ENCODE assay signal across 11 cellular contexts in the genomic region with DNA sequence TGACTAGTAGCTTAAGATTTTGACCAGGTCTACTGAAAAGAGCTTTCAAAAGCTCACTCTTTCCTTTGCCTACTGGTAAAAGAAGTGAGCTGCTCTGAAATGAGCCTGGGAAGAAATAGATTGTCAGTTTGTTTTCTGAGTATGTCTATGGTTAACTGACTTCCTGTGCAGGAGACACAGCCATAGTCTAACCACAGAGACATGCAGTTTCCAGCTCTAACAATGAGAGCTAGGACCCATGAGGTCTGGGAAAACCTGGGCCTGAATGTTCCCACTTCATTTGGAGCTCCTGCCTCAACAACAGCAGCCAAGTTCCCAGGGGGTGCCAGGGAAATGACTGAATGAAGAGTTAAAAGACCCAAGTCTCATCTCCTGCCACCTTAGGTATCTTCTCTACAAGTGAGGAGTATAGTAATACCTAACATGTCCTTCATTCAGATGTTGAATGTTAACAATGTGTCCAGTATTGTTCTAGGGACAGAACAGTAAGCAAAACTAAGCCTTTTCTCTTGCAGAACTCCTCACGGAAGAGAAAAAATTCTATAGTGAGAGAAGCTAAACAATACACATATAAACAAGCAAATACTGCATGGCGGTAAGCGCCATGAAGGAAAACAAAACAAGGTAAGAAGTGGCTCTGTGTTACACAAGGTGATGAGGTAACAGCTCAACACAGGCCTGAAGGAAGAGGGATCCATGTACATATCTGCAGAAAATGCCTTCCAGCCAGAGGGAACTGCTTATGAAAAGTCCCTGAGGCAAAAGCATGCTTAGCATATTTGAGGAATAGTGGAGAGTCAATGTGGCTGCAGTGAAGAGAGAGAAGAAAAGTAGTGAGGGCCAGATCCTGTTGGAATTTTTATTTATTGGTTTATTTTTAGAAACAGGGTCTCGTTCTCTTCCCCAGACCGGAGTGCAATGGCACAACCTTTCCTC. TPM values are rescaled to one million over a fixed set of nuclear protein-coding genes. Genes with fewer than 3 reads are reported as not detected.
DNase-seq lines count a peak whose midpoint lies in the region; ATAC-seq lines count a peak whose summit lies in the region.
"Had no signal": no experiment of that assay in that cellular context is flagged by ENCODE, and none has a peak within 500 bp of the region (broad histone marks: within the 10 kb centered on the region; RNA-seq: fewer than 3 reads in every experiment).

No MANE protein-coding gene starts in this region.

- peaks cover 17% of the 10 kb centered on the region for H3K4me1 Mint-ChIP-seq in activated naive CD4-positive, alpha-beta T cell treated with anti-CD3 and anti-CD28 coated beads, Interleukin-2, amount 10 ng/mL, durations not matched to agents 7 days and 5 days
- no peaks in the 10 kb centered on the region for H3K4me1 Mint-ChIP-seq in stimulated activated effector memory CD8-positive, alpha-beta T cell treated with anti-CD3 and anti-CD28 coated beads, Interleukin-12 subunit alpha, Interleukin-12 subunit beta, amount 100 ng/mL, for 72 hours

- no peaks in the 10 kb centered on the region for H3K9me3 ChIP-seq in SJCRH30 (replicated peaks)

- H3K4me1 ChIP-seq in SJCRH30 = no peaks in the 10 kb centered on the region

- ATAC-seq in HG02884 (IDR thresholded peaks at IDR 0.05; ENCODE audit: unreplicated experiment) = peak; percentile 83
- peak; percentile 76 for ATAC-seq in stimulated activated effector memory CD8-positive, alpha-beta T cell treated with anti-CD3 and anti-CD28 coated beads, Interleukin-12 subunit alpha, Interleukin-12 subunit beta, amount 100 ng/mL, for 72 hours
- ATAC-seq: K562 had no signal

- peak overlapping the region; percentile 56 for H3K27ac Mint-ChIP-seq in activated naive CD4-positive, alpha-beta T cell treated with anti-CD3 and anti-CD28 coated beads, Interleukin-2, amount 10 ng/mL, durations not matched to agents 7 days and 5 days
- H3K27ac Mint-ChIP-seq in stimulated activated effector memory CD8-positive, alpha-beta T cell treated with anti-CD3 and anti-CD28 coated beads, Interleukin-12 subunit alpha, Interleukin-12 subunit beta, amount 100 ng/mL, for 72 hours = peak overlapping the region; percentile 21

- peak; percentile 25 for DNase-seq in activated naive CD4-positive, alpha-beta T cell treated with anti-CD3 and anti-CD28 coated beads, Interleukin-2, amount 10 ng/mL, durations not matched to agents 7 days and 5 days
- DNase-seq in activated naive CD4-positive, alpha-beta T cell (lab: John Stamatoyannopoulos, UW) = no peak
- peak; percentile 15 for DNase-seq in UCSD-AML1 (lab: John Stamatoyannopoulos, UW; ENCODE audit: unreplicated experiment)
- no peak for DNase-seq in stimulated activated effector memory CD8-positive, alpha-beta T cell treated with anti-CD3 and anti-CD28 coated beads, Interleukin-12 subunit alpha, Interleukin-12 subunit beta, amount 100 ng/mL, for 72 hours (ENCODE audit: low spot score in 2 of 2)
- DNase-seq in SJCRH30 = no peak
- no peak for DNase-seq in NCI-H748 (lab: John Stamatoyannopoulos, UW; ENCODE audit: unreplicated experiment)
- no peak for DNase-seq in cerebellar cortex (ENCODE audit: low spot score)
- DNase-seq: RPMI8226 had no signal

- no peaks in the 10 kb centered on the region for H3K27me3 ChIP-seq in SJCRH30

- CTCF ChIA-PET in activated naive CD4-positive, alpha-beta T cell treated with anti-CD3 and anti-CD28 coated beads, Interleukin-2, amount 10 ng/mL, durations not matched to agents 7 days and 5 days (lab: Charles Lee) = interaction anchor here (0.8 to 3.6 kb wide), 5 partner anchors 23 to 197 kb away, joined by 3 to 26 read pairs (median 6); no protein-coding TSS in a partner anchor

- H3K27ac ChIP-seq in SJCRH30 = no peak overlapping the region

- H3K4me3 Mint-ChIP-seq in activated naive CD4-positive, alpha-beta T cell treated with anti-CD3 and anti-CD28 coated beads, Interleukin-2, amount 10 ng/mL, durations not matched to agents 7 days and 5 days = no peak overlapping the region
- H3K4me3 Mint-ChIP-seq in stimulated activated effector memory CD8-positive, alpha-beta T cell treated with anti-CD3 and anti-CD28 coated beads, Interleukin-12 subunit alpha, Interleukin-12 subunit beta, amount 100 ng/mL, for 72 hours = no peak overlapping the region

- H3K36me3 Mint-ChIP-seq in activated naive CD4-positive, alpha-beta T cell treated with anti-CD3 and anti-CD28 coated beads, Interleukin-2, amount 10 ng/mL, durations not matched to agents 7 days and 5 days = no peaks in the 10 kb centered on the region
- no peaks in the 10 kb centered on the region for H3K36me3 Mint-ChIP-seq in stimulated activated effector memory CD8-positive, alpha-beta T cell treated with anti-CD3 and anti-CD28 coated beads, Interleukin-12 subunit alpha, Interleukin-12 subunit beta, amount 100 ng/mL, for 72 hours

- H3K4me3 ChIP-seq in SJCRH30 = no peak overlapping the region
- H3K4me3 ChIP-seq: K562 had no signal

- H3K27me3 Mint-ChIP-seq in activated naive CD4-positive, alpha-beta T cell treated with anti-CD3 and anti-CD28 coated beads, Interleukin-2, amount 10 ng/mL, durations not matched to agents 7 days and 5 days = no peaks in the 10 kb centered on the region

- no peaks in the 10 kb centered on the region for H3K36me3 ChIP-seq in SJCRH30

- H3K9me3 Mint-ChIP-seq in activated naive CD4-positive, alpha-beta T cell treated with anti-CD3 and anti-CD28 coated beads, Interleukin-2, amount 10 ng/mL, durations not matched to agents 7 days and 5 days = no peaks in the 10 kb centered on the region
- no peaks in the 10 kb centered on the region for H3K9me3 Mint-ChIP-seq in stimulated activated effector memory CD8-positive, alpha-beta T cell treated with anti-CD3 and anti-CD28 coated beads, Interleukin-12 subunit alpha, Interleukin-12 subunit beta, amount 100 ng/mL, for 72 hours

RNA-seq across cellular contexts. Expression of a gene that starts 26.4 kb away (rescaled TPM):
- 2.6 and 3.7 TPM in 2 replicates for total RNA-seq in SJCRH30 (2014; rRNA removed; shearing (Covaris generic))
- total RNA-seq: K562, subcutaneous adipose tissue had no signal

Comparison
In these comparisons a context has a peak if more than half of its experiments do, and no peak if none do; other contexts are left out.
1. DNase-seq: peak in activated naive CD4-positive, alpha-beta T cell treated with anti-CD3 and anti-CD28 coated beads, Interleukin-2, amount 10 ng/mL, durations not matched to agents 7 days and 5 days (single experiment) and UCSD-AML1 (single experiment); none in activated naive CD4-positive, alpha-beta T cell (0 of 4), stimulated activated effector memory CD8-positive, alpha-beta T cell treated with anti-CD3 and anti-CD28 coated beads, Interleukin-12 subunit alpha, Interleukin-12 subunit beta, amount 100 ng/mL, for 72 hours (0 of 2), SJCRH30 (0 of 2), NCI-H748 (single experiment) and cerebellar cortex (single experiment).